In genomic region chr19:44890366-44891015, GRCh38 we compare ENCODE assay signal across 8 cellular contexts. TPM values are rescaled to one million over a fixed set of nuclear protein-coding genes. Genes with fewer than 3 reads are reported as not detected.
DNase-seq lines count a peak whose midpoint lies in the region; ATAC-seq and TF ChIP-seq lines count a peak whose summit lies in the region.

No MANE protein-coding gene starts in this region.

- H3K4me1 ChIP-seq in iPS-18a (ENCODE audit: control insufficient read depth, low read depth, low read length) (peaks cover 8% of the 10 kb centered on the region), gastrocnemius medialis (peaks cover 18 to 23% of the 10 kb centered on the region in 2 donors)

- no peaks in the 10 kb centered on the region for H3K27me3 ChIP-seq in iPS-18a (ENCODE audit: control insufficient read depth, insufficient read depth, low read length)
- H3K27me3 ChIP-seq in gastrocnemius medialis, result no peaks in the 10 kb centered on the region

- in situ Hi-C loops in gastrocnemius medialis (cut with MboI; ENCODE audit: low sequenced_read_pairs in 4 of 4), result loop anchor here in 1 of 4 donors (10.0 kb wide), 1 partner anchor 64 kb away; the partner anchor contains the start of gene CLPTM1

- H3K27ac ChIP-seq in caudate nucleus (ENCODE audit: low read depth, low read length) (peak overlapping the region; percentile 93), iPS-18a (ENCODE audit: low read length) (peak overlapping the region; percentile 76), gastrocnemius medialis (peak overlapping the region; percentile 92 to 95 (median 94))

- intact Hi-C loops in gastrocnemius medialis (cut with DNase I; ENCODE audit: low total_unique reads), result loop anchor here (1.0 to 5.0 kb wide), 3 partner anchors 44 to 288 kb away; partner anchors contain the start of genes BLOC1S3, CLPTM1, NECTIN2 and TRAPPC6A

- TF ChIP-seq CTCF in gastrocnemius medialis (IDR thresholded peaks at IDR 0.05 in 4 of 5, conservative IDR thresholded peaks at IDR 0.05 in 1 of 5), result no peak

- H3K4me3 ChIP-seq in iPS-18a (ENCODE audit: low read length) (peak overlapping the region; percentile 63), gastrocnemius medialis (peak overlapping the region; percentile 67 to 81 (median 74))

- DNase-seq in AG08396 (ENCODE audit: low spot score) (peak; percentile 93), NCI-H1417 treated with DMSO at 0.1 percent for 48 hours (lab: John Stamatoyannopoulos, UW) (peak; percentile 100), SKM-1 (lab: John Stamatoyannopoulos, UW; ENCODE audit: unreplicated experiment) (peak; percentile 98), caudate nucleus (lab: John Stamatoyannopoulos, UW) (peak; percentile 97 to 100 (median 100)), gastrocnemius medialis (peak; percentile 100)

- H3K9ac ChIP-seq in iPS-18a (ENCODE audit: low read length), result peak overlapping the region; percentile 49

- ATAC-seq in GM18505 (IDR thresholded peaks at IDR 0.05; ENCODE audit: unreplicated experiment) (peak; percentile 75), HG02884 (IDR thresholded peaks at IDR 0.05; ENCODE audit: unreplicated experiment) (peak; percentile 75), gastrocnemius medialis (peak; percentile 92 to 95)

- H3K9me3 ChIP-seq in iPS-18a (ENCODE audit: control insufficient read depth, low read depth, low read length), result no peaks in the 10 kb centered on the region
- H3K9me3 ChIP-seq in gastrocnemius medialis, result no peaks in the 10 kb centered on the region

- H3K36me3 ChIP-seq in iPS-18a (ENCODE audit: control insufficient read depth, low read depth, low read length) (peaks cover 54% of the 10 kb centered on the region), gastrocnemius medialis (peaks cover 2 to 30% of the 10 kb centered on the region in 2 donors)

- TF ChIP-seq POLR2A in GM18505 (IDR thresholded peaks at IDR 0.05; ENCODE audit: borderline replicate concordance, extremely low read depth, insufficient read depth, insufficient read length) (peak; percentile 71), gastrocnemius medialis (IDR thresholded peaks at IDR 0.05) (peak; percentile 31 to 43)

RNA-seq across cellular contexts. Expression of gene TOMM40, which starts 0.6 kb away (rescaled TPM):
- total RNA-seq in gastrocnemius medialis, result 100 to 1,000 TPM in 1 of 4 donors, 10 to 100 TPM in 3; 75.1 to 148 (median 86.0) TPM

RNA-seq across cellular contexts. Expression of gene APOE, which starts 15.1 kb away (rescaled TPM):
- total RNA-seq in gastrocnemius medialis, result 10 to 100 TPM; 18.9 to 36.5 (median 29.1) TPM

RNA-seq across cellular contexts. Expression of gene APOC1, which starts 23.9 kb away (rescaled TPM):
- 10 to 100 TPM in 1 of 4 donors, 1 to 10 TPM in 3; 1.1 to 18.7 (median 7.9) TPM for total RNA-seq in gastrocnemius medialis

RNA-seq across cellular contexts. Expression of gene NECTIN2, which starts 44.4 kb away (rescaled TPM):
- 10 to 100 TPM; 10.3 to 20.8 (median 16.7) TPM for total RNA-seq in gastrocnemius medialis

RNA-seq across cellular contexts. Expression of gene APOC4, which starts 51.5 kb away (rescaled TPM):
- total RNA-seq in gastrocnemius medialis, result not detected

Comparison
In these comparisons a context has a peak if more than half of its experiments do, and no peak if none do; other contexts are left out.
1. Peak in every context shown above with its lines: DNase-seq, ATAC-seq, H3K4me3 ChIP-seq and H3K27ac ChIP-seq.